Comparison of ENCODE assay signal across 8 cellular contexts in genomic region chr1:24688621-24689195, GRCh38. TPM values are rescaled to one million over a fixed set of nuclear protein-coding genes. Genes with fewer than 3 reads are reported as not detected.
DNase-seq lines count a peak whose midpoint lies in the region; ATAC-seq, FAIRE-seq and TF ChIP-seq lines count a peak whose summit lies in the region.

No MANE protein-coding gene starts in this region.

- H3K36me3 ChIP-seq in CD4-positive, CD25-positive, alpha-beta regulatory T cell (ENCODE audit: control insufficient read depth, insufficient read depth, low read length), result no peaks in the 10 kb centered on the region
- no peaks in the 10 kb centered on the region for H3K36me3 ChIP-seq in endothelial cell of umbilical vein (ENCODE audit: control insufficient read depth in 2 of 2, extremely low read depth in 1 of 2, insufficient read depth in 2 of 2, low read length in 2 of 2)

- H4K20me1 ChIP-seq in endothelial cell of umbilical vein (replicated peaks; ENCODE audit: control insufficient read depth, extremely low read depth, insufficient read depth, low read length), result no peaks in the 10 kb centered on the region

- intact Hi-C loops in endothelial cell of umbilical vein (cut with micrococcal nuclease), result loop anchor here (1.0 to 2.0 kb wide), 5 partner anchors 32 to 210 kb away; partner anchors contain the start of gene CLIC4

- H3K4me3 Mint-ChIP-seq in CD4-positive, CD25-positive, alpha-beta regulatory T cell, result no peak overlapping the region
- H3K4me3 Mint-ChIP-seq in activated CD8-positive, alpha-beta memory T cell treated with anti-CD3 and anti-CD28 coated beads, Interleukin-2, amount 10 ng/mL, durations not matched to agents 7 days and 5 days, result no peak overlapping the region
- no peak overlapping the region for H3K4me3 Mint-ChIP-seq in stimulated activated effector memory CD8-positive, alpha-beta T cell treated with anti-CD3 and anti-CD28 coated beads, Interleukin-12 subunit alpha, Interleukin-12 subunit beta, amount 100 ng/mL, for 72 hours

- H3K27ac ChIP-seq in CD4-positive, CD25-positive, alpha-beta regulatory T cell (ENCODE audit: insufficient read depth, low read length, poor library complexity, severe bottlenecking), result no peak overlapping the region
- no peak overlapping the region for H3K27ac ChIP-seq in endothelial cell of umbilical vein (ENCODE audit: insufficient read depth, low read depth, low read length)

- no peaks in the 10 kb centered on the region for H3K9me3 Mint-ChIP-seq in CD4-positive, CD25-positive, alpha-beta regulatory T cell
- H3K9me3 Mint-ChIP-seq in activated CD8-positive, alpha-beta memory T cell treated with anti-CD3 and anti-CD28 coated beads, Interleukin-2, amount 10 ng/mL, durations not matched to agents 7 days and 5 days (ENCODE audit: low read depth), result no peaks in the 10 kb centered on the region
- no peaks in the 10 kb centered on the region for H3K9me3 Mint-ChIP-seq in stimulated activated effector memory CD8-positive, alpha-beta T cell treated with anti-CD3 and anti-CD28 coated beads, Interleukin-12 subunit alpha, Interleukin-12 subunit beta, amount 100 ng/mL, for 72 hours

- H3K9me3 ChIP-seq in CD4-positive, CD25-positive, alpha-beta regulatory T cell (ENCODE audit: control insufficient read depth in 2 of 2, low read length in 2 of 2), result no peaks in the 10 kb centered on the region
- no peaks in the 10 kb centered on the region for H3K9me3 ChIP-seq in endothelial cell of umbilical vein (replicated peaks; ENCODE audit: control insufficient read depth, insufficient read depth, low read length)

- peaks cover 5% of the 10 kb centered on the region for H3K27me3 Mint-ChIP-seq in CD4-positive, CD25-positive, alpha-beta regulatory T cell
- peaks cover 6% of the 10 kb centered on the region for H3K27me3 Mint-ChIP-seq in activated CD8-positive, alpha-beta memory T cell treated with anti-CD3 and anti-CD28 coated beads, Interleukin-2, amount 10 ng/mL, durations not matched to agents 7 days and 5 days

- H3K9ac ChIP-seq in endothelial cell of umbilical vein (replicated peaks; ENCODE audit: extremely low read depth, insufficient read depth, low read length), result no peak overlapping the region

- H3K4me2 ChIP-seq in endothelial cell of umbilical vein (ENCODE audit: insufficient read depth, low read length), result no peak overlapping the region

- POLR2A ChIA-PET in endothelial cell of umbilical vein (lab: Charles Lee), result interaction anchor here (0.7 to 2.7 kb wide), 3 partner anchors 58 to 142 kb away, joined by 3 to 34 read pairs (median 5); partner anchors contain the start of gene CLIC4

- FAIRE-seq in endothelial cell of umbilical vein (lab: Jason Lieb, UNC), result peak; percentile 92

- H3K9me1 ChIP-seq in endothelial cell of umbilical vein (replicated peaks; ENCODE audit: control insufficient read depth, extremely low read depth, insufficient read depth, low read length), result no peaks in the 10 kb centered on the region

- TF ChIP-seq CTCF in endothelial cell of umbilical vein (IDR thresholded peaks at IDR 0.05; ENCODE audit: extremely low read depth in 1 of 2, insufficient read depth in 1 of 2, low read depth in 1 of 2, low read length in 2 of 2), result peak; percentile 88 to 92

- H3K27me3 ChIP-seq in CD4-positive, CD25-positive, alpha-beta regulatory T cell (ENCODE audit: control insufficient read depth, insufficient read depth, low read length), result no peaks in the 10 kb centered on the region
- H3K27me3 ChIP-seq in endothelial cell of umbilical vein (ENCODE audit: control insufficient read depth in 2 of 2, insufficient read depth in 2 of 2, low read length in 2 of 2), result no peaks in the 10 kb centered on the region

- no peaks in the 10 kb centered on the region for H3K4me1 ChIP-seq in CD4-positive, CD25-positive, alpha-beta regulatory T cell (ENCODE audit: control insufficient read depth, insufficient read depth, low read length, poor library complexity, severe bottlenecking)
- peaks cover 9% of the 10 kb centered on the region for H3K4me1 ChIP-seq in endothelial cell of umbilical vein (ENCODE audit: control insufficient read depth, extremely low read depth, insufficient read depth, low read length)

- TF ChIP-seq POLR2A in endothelial cell of umbilical vein (IDR thresholded peaks at IDR 0.05; ENCODE audit: low read depth, low read length), result no peak

- ATAC-seq in CD4-positive, CD25-positive, alpha-beta regulatory T cell (ENCODE audit: low read depth in 2 of 2), result peak; percentile 43 to 66
- ATAC-seq in HG02798 (IDR thresholded peaks at IDR 0.05; ENCODE audit: poor library complexity, unreplicated experiment) (peak; percentile 45), HG03196 (IDR thresholded peaks at IDR 0.05; ENCODE audit: unreplicated experiment) (no peak)
- ATAC-seq in activated CD8-positive, alpha-beta memory T cell treated with anti-CD3 and anti-CD28 coated beads, Interleukin-2, amount 10 ng/mL, durations not matched to agents 7 days and 5 days, result peak; percentile 86
- peak; percentile 90 for ATAC-seq in stimulated activated effector memory CD8-positive, alpha-beta T cell treated with anti-CD3 and anti-CD28 coated beads, Interleukin-12 subunit alpha, Interleukin-12 subunit beta, amount 100 ng/mL, for 72 hours

- DNase-seq in CD4-positive, CD25-positive, alpha-beta regulatory T cell, result peak; percentile 26 to 49 (median 43)
- peak; percentile 61 for DNase-seq in NOMO-1 treated with dmso at 0.1 percent for 144 hours (lab: John Stamatoyannopoulos, UW; ENCODE audit: unreplicated experiment)
- DNase-seq in activated CD8-positive, alpha-beta memory T cell treated with anti-CD3 and anti-CD28 coated beads, Interleukin-2, amount 10 ng/mL, durations not matched to agents 7 days and 5 days, result peak; percentile 74
- peak; percentile 70 for DNase-seq in endothelial cell of umbilical vein (ENCODE audit: low read depth, low spot score)
- peak; percentile 82 for DNase-seq in myocyte (ENCODE audit: low read depth)
- peak; percentile 45 to 70 for DNase-seq in stimulated activated effector memory CD8-positive, alpha-beta T cell treated with anti-CD3 and anti-CD28 coated beads, Interleukin-12 subunit alpha, Interleukin-12 subunit beta, amount 100 ng/mL, for 72 hours (ENCODE audit: low spot score in 2 of 2)

- no peak overlapping the region for H3K27ac Mint-ChIP-seq in CD4-positive, CD25-positive, alpha-beta regulatory T cell
- H3K27ac Mint-ChIP-seq in activated CD8-positive, alpha-beta memory T cell treated with anti-CD3 and anti-CD28 coated beads, Interleukin-2, amount 10 ng/mL, durations not matched to agents 7 days and 5 days, result no peak overlapping the region
- H3K27ac Mint-ChIP-seq in stimulated activated effector memory CD8-positive, alpha-beta T cell treated with anti-CD3 and anti-CD28 coated beads, Interleukin-12 subunit alpha, Interleukin-12 subunit beta, amount 100 ng/mL, for 72 hours, result no peak overlapping the region

- dilution Hi-C loops in endothelial cell of umbilical vein (cut with MboI; ENCODE audit: extremely low pct_ligation_motif_present, low sequenced_read_pairs), result no loop called here

- H3K79me2 ChIP-seq in endothelial cell of umbilical vein (ENCODE audit: control insufficient read depth, insufficient read depth, low read length), result no peaks in the 10 kb centered on the region

- H3K4me1 Mint-ChIP-seq in CD4-positive, CD25-positive, alpha-beta regulatory T cell, result no peaks in the 10 kb centered on the region
- H3K4me1 Mint-ChIP-seq in activated CD8-positive, alpha-beta memory T cell treated with anti-CD3 and anti-CD28 coated beads, Interleukin-2, amount 10 ng/mL, durations not matched to agents 7 days and 5 days, result peaks cover under 1% of the 10 kb centered on the region
- H3K4me1 Mint-ChIP-seq in stimulated activated effector memory CD8-positive, alpha-beta T cell treated with anti-CD3 and anti-CD28 coated beads, Interleukin-12 subunit alpha, Interleukin-12 subunit beta, amount 100 ng/mL, for 72 hours, result no peaks in the 10 kb centered on the region

- no peak overlapping the region for H3K4me3 ChIP-seq in CD4-positive, CD25-positive, alpha-beta regulatory T cell (ENCODE audit: low read depth, low read length)
- no peak overlapping the region for H3K4me3 ChIP-seq in endothelial cell of umbilical vein (replicated peaks in 1 of 3; ENCODE audit: insufficient read depth in 1 of 3, low read depth in 1 of 3, low read length in 3 of 3)

- BruUV-seq in endothelial cell of umbilical vein (replicated peaks; lab: Mats Ljungman, UMichigan), result no TSS peak

- H3K36me3 Mint-ChIP-seq in CD4-positive, CD25-positive, alpha-beta regulatory T cell, result no peaks in the 10 kb centered on the region
- H3K36me3 Mint-ChIP-seq in activated CD8-positive, alpha-beta memory T cell treated with anti-CD3 and anti-CD28 coated beads, Interleukin-2, amount 10 ng/mL, durations not matched to agents 7 days and 5 days, result no peaks in the 10 kb centered on the region
- no peaks in the 10 kb centered on the region for H3K36me3 Mint-ChIP-seq in stimulated activated effector memory CD8-positive, alpha-beta T cell treated with anti-CD3 and anti-CD28 coated beads, Interleukin-12 subunit alpha, Interleukin-12 subunit beta, amount 100 ng/mL, for 72 hours

- H2AFZ ChIP-seq in endothelial cell of umbilical vein (ENCODE audit: low read depth, low read length), result peak overlapping the region; percentile 83

- CTCF ChIA-PET in activated CD8-positive, alpha-beta memory T cell treated with anti-CD3 and anti-CD28 coated beads, Interleukin-2, amount 10 ng/mL, durations not matched to agents 7 days and 5 days (lab: Charles Lee), result interaction anchor here (0.6 to 6.4 kb wide), 55 partner anchors 9 to 516 kb away, joined by 3 to 192 read pairs (median 4); partner anchors contain the start of gene CLIC4
- CTCF ChIA-PET in endothelial cell of umbilical vein (lab: Charles Lee), result interaction anchor here (0.6 to 6.3 kb wide), 53 partner anchors 9 to 208 kb away, joined by 3 to 283 read pairs (median 6); partner anchors contain the start of gene CLIC4

RNA-seq across cellular contexts. Expression of gene SRRM1, which starts 45.6 kb away (rescaled TPM):
- 284 TPM for total RNA-seq in CD4-positive, CD25-positive, alpha-beta regulatory T cell
- polyA plus RNA-seq in CD4-positive, CD25-positive, alpha-beta regulatory T cell, result 100 to 1,000 TPM in 1 of 4 donors, 10 to 100 TPM in 3; 85.5 to 120 (median 91.6) TPM
- total RNA-seq in activated CD8-positive, alpha-beta memory T cell treated with anti-CD3 and anti-CD28 coated beads, Interleukin-2, amount 10 ng/mL, durations not matched to agents 7 days and 5 days, result 100 to 1,000 TPM; 191 to 215 TPM
- total RNA-seq in endothelial cell of umbilical vein (157 and 163 TPM in 2 replicates), myocyte (58.6 and 63.5 TPM in 2 replicates)
- polyA plus RNA-seq in endothelial cell of umbilical vein, result 30.9 and 39.7 TPM in 2 replicates
- 48.0 and 64.2 TPM in 2 replicates for polyA plus RNA-seq in endothelial cell of umbilical vein (2011; cell fraction: cytosol; rRNA removed)
- 124 and 146 TPM in 2 replicates for polyA plus RNA-seq in endothelial cell of umbilical vein (2011; cell fraction: nucleus; rRNA removed)
- 47.7 and 57.8 TPM in 2 replicates for polyA plus RNA-seq in endothelial cell of umbilical vein (2012)
- 58.9 and 66.5 TPM in 2 replicates for polyA minus RNA-seq in endothelial cell of umbilical vein
- polyA minus RNA-seq in endothelial cell of umbilical vein (2011; cell fraction: cytosol; rRNA and poly(A)+ RNA removed), result 36.9 TPM
- 109 and 157 TPM in 2 replicates for polyA minus RNA-seq in endothelial cell of umbilical vein (2011; cell fraction: nucleus; rRNA and poly(A)+ RNA removed)
- polyA plus RNA-seq in myocyte (2012), result 55.5 TPM

RNA-seq across cellular contexts. Expression of gene CLIC4, which starts 56.5 kb away (rescaled TPM):
- total RNA-seq in CD4-positive, CD25-positive, alpha-beta regulatory T cell, result 2.1 TPM
- 1 to 10 TPM in 1 of 4 donors, under 1 TPM in 3; 0.08 to 2.1 (median 0.53) TPM for polyA plus RNA-seq in CD4-positive, CD25-positive, alpha-beta regulatory T cell
- total RNA-seq in activated CD8-positive, alpha-beta memory T cell treated with anti-CD3 and anti-CD28 coated beads, Interleukin-2, amount 10 ng/mL, durations not matched to agents 7 days and 5 days, result 10 to 100 TPM; 16.9 to 23.0 TPM
- total RNA-seq in endothelial cell of umbilical vein, result 330 and 333 TPM in 2 replicates
- 76.6 and 97.5 TPM in 2 replicates for polyA plus RNA-seq in endothelial cell of umbilical vein
- 122 and 128 TPM in 2 replicates for polyA plus RNA-seq in endothelial cell of umbilical vein (2011; cell fraction: cytosol; rRNA removed)
- 67.0 and 84.4 TPM in 2 replicates for polyA plus RNA-seq in endothelial cell of umbilical vein (2011; cell fraction: nucleus; rRNA removed)
- 156 and 227 TPM in 2 replicates for polyA plus RNA-seq in endothelial cell of umbilical vein (2012)
- 74.9 and 89.1 TPM in 2 replicates for polyA minus RNA-seq in endothelial cell of umbilical vein
- 65.3 TPM for polyA minus RNA-seq in endothelial cell of umbilical vein (2011; cell fraction: cytosol; rRNA and poly(A)+ RNA removed)
- 74.6 and 101 TPM in 2 replicates for polyA minus RNA-seq in endothelial cell of umbilical vein (2011; cell fraction: nucleus; rRNA and poly(A)+ RNA removed)
- total RNA-seq in myocyte, result 910 and 1,271 TPM in 2 replicates
- 498 TPM for polyA plus RNA-seq in myocyte (2012)

Comparison
In these comparisons a context has a peak if more than half of its experiments do, and no peak if none do; other contexts are left out.
1. RNA of gene CLIC4, which starts 56.5 kb away (total RNA-seq): 910 to 1,271 TPM in myocyte and 330 to 333 TPM in endothelial cell of umbilical vein; 16.9 to 23.0 TPM in activated CD8-positive, alpha-beta memory T cell treated with anti-CD3 and anti-CD28 coated beads, Interleukin-2, amount 10 ng/mL, durations not matched to agents 7 days and 5 days and 2.1 TPM in CD4-positive, CD25-positive, alpha-beta regulatory T cell (single experiment); every median in the first group is over 10 times any median in the second.
2. Peak in every context shown above with its lines, with median percentiles within 50 percentile points of each other: DNase-seq.